6 cellular contexts compared by ENCODE assay signal in genomic region chr7:136618788-136619187, GRCh38.
"Had no signal": no experiment of that assay in that cellular context is flagged by ENCODE, and none has a peak within 500 bp of the region (broad histone marks: within the 10 kb centered on the region; RNA-seq: fewer than 3 reads in every experiment).

No MANE protein-coding gene starts in this region.

- DNase-seq: H7, HFFc6, KBM-7 had no signal

- ATAC-seq: GM23338, HCT116, HepG2 had no signal
